28 cellular contexts compared by ENCODE assay signal in genomic region chr5:168273056-168273980, GRCh38. TPM values are rescaled to one million over a fixed set of nuclear protein-coding genes. Genes with fewer than 3 reads are reported as not detected.
DNase-seq lines count a peak whose midpoint lies in the region; ATAC-seq, FAIRE-seq and TF ChIP-seq lines count a peak whose summit lies in the region.
"Had no signal": no experiment of that assay in that cellular context is flagged by ENCODE, and none has a peak within 500 bp of the region (broad histone marks: within the 10 kb centered on the region; RNA-seq: fewer than 3 reads in every experiment).

No MANE protein-coding gene starts in this region.

- no peak overlapping the region for H3K27ac ChIP-seq in K562 (ENCODE audit: extremely low read depth, low read depth, low read length)
- H3K27ac ChIP-seq in effector memory CD4-positive, alpha-beta T cell (ENCODE audit: insufficient read depth, low read length, poor library complexity, severe bottlenecking), result no peak overlapping the region
- H3K27ac ChIP-seq: sigmoid colon, thyroid gland, vagina had no signal

- no peak for TF ChIP-seq RAD21 in K562 (CRISPR knock-in tag; conservative IDR thresholded peaks at IDR 0.05 in 1 of 2, IDR thresholded peaks at IDR 0.05 in 1 of 2)

- POLR2A ChIA-PET in activated CD4-positive, alpha-beta T cell treated with anti-CD3 and anti-CD28 coated beads for 36 hours (lab: Charles Lee), result no interaction called here
- POLR2A ChIA-PET in K562 (lab: Yijun Ruan, JAX), result no interaction called here

- 0% methylated on average over 3 of the region's 3 CpGs for WGBS in K562 (ENCODE audit: insufficient coverage, low coverage, missing lambda C conversion rate)

- no peak overlapping the region for H3K4me3 ChIP-seq in K562
- H3K4me3 ChIP-seq in effector memory CD4-positive, alpha-beta T cell (ENCODE audit: insufficient read depth, low read depth, low read length, poor library complexity, severe bottlenecking), result no peak overlapping the region
- H3K4me3 ChIP-seq: sigmoid colon, thyroid gland, vagina had no signal

- H4K20me1 ChIP-seq in K562 (replicated peaks; ENCODE audit: control insufficient read depth, insufficient read depth, low read length), result 0 out of 2 replicates have a peak, but pooled peaks cover 6% of the 10 kb centered on the region

- no peak overlapping the region for H2AFZ ChIP-seq in K562 (ENCODE audit: low read depth, low read length)

- ATAC-seq in activated CD4-positive, alpha-beta T cell treated with anti-CD3 and anti-CD28 coated beads for 36 hours, result peak; percentile 78
- ATAC-seq in K562, result no peak
- no peak for ATAC-seq in HG03097 (IDR thresholded peaks at IDR 0.05; ENCODE audit: low FRiP score, unreplicated experiment)
- ATAC-seq: PC-3 had no signal

- in situ Hi-C loops in K562 (cut with MboI), result loop anchor here (10.0 to 25.0 kb wide), 2 partner anchors 161 to 389 kb away; no protein-coding TSS in a partner anchor

- DNase-seq in DMS53 (lab: John Stamatoyannopoulos, UW) (peak; percentile 39), DMS53 treated with DMSO at 0.1 percent for 48 hours (lab: John Stamatoyannopoulos, UW; ENCODE audit: unreplicated experiment) (no peak), HTR-8/SVneo (ENCODE audit: insufficient read length, low spot score) (no peak), K562 (ENCODE audit: extremely low read depth in 1 of 4, low spot score in 3 of 4) (no peak)
- DNase-seq in activated CD4-positive, alpha-beta T cell treated with anti-CD3 and anti-CD28 coated beads for 36 hours, result peak; percentile 54
- DNase-seq in activated CD4-positive, alpha-beta T cell treated with anti-CD3 and anti-CD28 coated beads, Interleukin-2, amount 50 U/mL, for 48 hours, result no peak
- DNase-seq in effector memory CD4-positive, alpha-beta T cell, result no peak
- DNase-seq: activated CD4-positive, alpha-beta T cell treated with anti-CD3 and anti-CD28 coated beads, Interleukin-2, amount 50 U/mL, for 4 hours; activated CD8-positive, alpha-beta memory T cell treated with anti-CD3 and anti-CD28 coated beads, Interleukin-2, amount 50 U/mL, for 4 hours; activated effector memory CD4-positive, alpha-beta T cell treated with Interleukin-2 at 50 U/mL for 16 hours; AML-193; CD4-positive, alpha-beta T cell; central memory CD4-positive, alpha-beta T cell; cortex of kidney; DMS79; immature natural killer cell; MV-4-11; NCI-H187 treated with DMSO at 0.1 percent for 48 hours; PC-3; sigmoid colon; stimulated activated CD4-positive, alpha-beta T cell treated with anti-CD3 and anti-CD28 coated beads, Interleukin-12 subunit alpha, Interleukin-12 subunit beta, amount 100 ng/mL, for 4 hours; stimulated activated CD4-positive, alpha-beta T cell treated with anti-CD3 and anti-CD28 coated beads, Interleukin-2, amount 100 ng/mL, for 48 hours; thyroid gland had no signal

- intact Hi-C loops in activated CD4-positive, alpha-beta T cell treated with anti-CD3 and anti-CD28 coated beads for 36 hours (cut with DNase I, micrococcal nuclease), result loop anchor here in 1 of 2 experiments (10.0 kb wide), 1 partner anchor 141 kb away; no protein-coding TSS in a partner anchor
- intact Hi-C loops in K562 (cut with micrococcal nuclease), result no loop called here

- no peaks in the 10 kb centered on the region for H3K36me3 ChIP-seq in K562 (ENCODE audit: control insufficient read depth, insufficient read depth, low read length)
- H3K36me3 ChIP-seq in effector memory CD4-positive, alpha-beta T cell (ENCODE audit: control insufficient read depth, insufficient read depth, low read length), result no peaks in the 10 kb centered on the region
- H3K36me3 ChIP-seq: sigmoid colon, thyroid gland, vagina had no signal

- no peak overlapping the region for H3K4me3 Mint-ChIP-seq in activated CD4-positive, alpha-beta T cell treated with anti-CD3 and anti-CD28 coated beads for 36 hours
- H3K4me3 Mint-ChIP-seq: CD4-positive, alpha-beta T cell; immature natural killer cell; nephron; T-helper 1 cell treated with Interleukin-12 subunit alpha and Interleukin-12 subunit beta and Interleukin-4 antibody, amounts not matched to agents 30 μg/mL and 1 μg/mL, for 36 hours had no signal

- H3K9me1 ChIP-seq in K562 (ENCODE audit: control insufficient read depth, insufficient read depth, low read length), result no peaks in the 10 kb centered on the region

- no peak overlapping the region for H3K9ac ChIP-seq in K562 (ENCODE audit: insufficient read depth in 1 of 2, low read depth in 2 of 2, low read length in 2 of 2)

- no peaks in the 10 kb centered on the region for H3K36me3 Mint-ChIP-seq in activated CD4-positive, alpha-beta T cell treated with anti-CD3 and anti-CD28 coated beads for 36 hours (ENCODE audit: low read depth)
- H3K36me3 Mint-ChIP-seq: immature natural killer cell had no signal

- H3K9me3 ChIP-seq in K562 (replicated peaks; ENCODE audit: control insufficient read depth, insufficient read depth, low read depth, low read length), result no peaks in the 10 kb centered on the region
- H3K9me3 ChIP-seq in effector memory CD4-positive, alpha-beta T cell (ENCODE audit: control insufficient read depth, low read length), result no peaks in the 10 kb centered on the region
- H3K9me3 ChIP-seq: sigmoid colon, thyroid gland, vagina had no signal

- H3K27me3 Mint-ChIP-seq in activated CD4-positive, alpha-beta T cell treated with anti-CD3 and anti-CD28 coated beads for 36 hours, result peaks cover 16% of the 10 kb centered on the region

- H3K9me3 Mint-ChIP-seq in activated CD4-positive, alpha-beta T cell treated with anti-CD3 and anti-CD28 coated beads for 36 hours (ENCODE audit: low read depth), result no peaks in the 10 kb centered on the region
- H3K9me3 Mint-ChIP-seq: CD4-positive, alpha-beta T cell; nephron; T-helper 1 cell treated with Interleukin-12 subunit alpha and Interleukin-12 subunit beta and Interleukin-4 antibody, amounts not matched to agents 30 μg/mL and 1 μg/mL, for 36 hours had no signal

- TF ChIP-seq POLR2A in K562 (conservative IDR thresholded peaks at IDR 0.05), result no peak

- CTCF ChIA-PET in activated CD4-positive, alpha-beta T cell treated with anti-CD3 and anti-CD28 coated beads for 36 hours (lab: Charles Lee), result interaction anchor here (0.9 to 1.0 kb wide), 2 partner anchors 17 to 136 kb away, joined by 3 read pairs; no protein-coding TSS in a partner anchor
- CTCF ChIA-PET in K562 (lab: Yijun Ruan, JAX; ENCODE audit: low intra/inter-chr PET ratio), result no interaction called here

- FAIRE-seq in HTR-8/SVneo (lab: Jason Lieb, UNC) (peak; percentile 20), K562 (lab: Jason Lieb, UNC) (no peak)
- FAIRE-seq: G401.6 had no signal

- H3K27ac Mint-ChIP-seq in activated CD4-positive, alpha-beta T cell treated with anti-CD3 and anti-CD28 coated beads for 36 hours, result no peak overlapping the region
- H3K27ac Mint-ChIP-seq: CD4-positive, alpha-beta T cell; immature natural killer cell; nephron; T-helper 1 cell treated with Interleukin-12 subunit alpha and Interleukin-12 subunit beta and Interleukin-4 antibody, amounts not matched to agents 30 μg/mL and 1 μg/mL, for 36 hours had no signal

- no peak overlapping the region for H3K4me2 ChIP-seq in K562 (ENCODE audit: insufficient read depth, low read length)

- H3K4me1 ChIP-seq in K562 (replicated peaks in 1 of 2; ENCODE audit: control insufficient read depth in 2 of 2, insufficient read depth in 2 of 2, low read length in 2 of 2), result peaks cover 0 to 5% of the 10 kb centered on the region in 2 experiments; a peak in 2 of 5 replicates
- H3K4me1 ChIP-seq in effector memory CD4-positive, alpha-beta T cell (ENCODE audit: control insufficient read depth, insufficient read depth, low read length, poor library complexity, severe bottlenecking), result no peaks in the 10 kb centered on the region

- TF ChIP-seq EP300 in K562 (IDR thresholded peaks at IDR 0.05; ENCODE audit: low read length), result no peak

- no TSS peak for BruUV-seq in K562 (replicated peaks; lab: Mats Ljungman, UMichigan)

- H3K79me2 ChIP-seq in K562 (ENCODE audit: control insufficient read depth, insufficient read depth, low read length), result no peaks in the 10 kb centered on the region

- H3K27me3 ChIP-seq in K562 (ENCODE audit: control insufficient read depth in 2 of 2, insufficient read depth in 2 of 2, low read length in 2 of 2), result peaks cover 2 to 16% of the 10 kb centered on the region in 2 experiments; a peak in 3 of 5 replicates
- H3K27me3 ChIP-seq in effector memory CD4-positive, alpha-beta T cell (replicated peaks; ENCODE audit: control insufficient read depth, insufficient read depth, low read length, poor library complexity, severe bottlenecking), result no peaks in the 10 kb centered on the region
- H3K27me3 ChIP-seq: sigmoid colon, thyroid gland, vagina had no signal

- peaks cover 17% of the 10 kb centered on the region for H3K4me1 Mint-ChIP-seq in activated CD4-positive, alpha-beta T cell treated with anti-CD3 and anti-CD28 coated beads for 36 hours

- no peak for TF ChIP-seq CTCF in K562 (IDR thresholded peaks at IDR 0.05 in 2 of 3, conservative IDR thresholded peaks at IDR 0.05 in 1 of 3; ENCODE audit: insufficient read depth in 2 of 3, low read depth in 1 of 3, low read length in 3 of 3)

TF ChIP-seq in K562, 482 proteins besides CTCF, POLR2A, EP300 and RAD21 (continues in another document):
- 0 out of 2 replicates have a peak, but pooled peaks have one; percentile 27 for TF ChIP-seq NFIC (IDR thresholded peaks at IDR 0.05)

RNA-seq across cellular contexts. Expression of gene WWC1, which starts 18.1 kb away (rescaled TPM):
- 1 to 10 TPM; 2.1 to 2.2 TPM for total RNA-seq in activated CD4-positive, alpha-beta T cell treated with anti-CD3 and anti-CD28 coated beads for 36 hours
- total RNA-seq in K562 (2011; cell fraction: chromatin; rRNA removed; ENCODE audit: low replicate concordance), result 0.53 TPM in 1 of 2 replicates, not detected in the other
- 0.13 and 1.0 TPM in 2 replicates for total RNA-seq in K562 (2011; cell fraction: nucleolus; rRNA removed)
- 0.22 TPM in 1 of 2 replicates, not detected in the other for total RNA-seq in K562 (2011; cell fraction: nucleoplasm; rRNA removed)
- total RNA-seq in K562 (2014; rRNA removed), result under 0.01 TPM in 1 of 2 replicates, not detected in the other
- not detected in 2 replicates for total RNA-seq in K562 (2014; rRNA removed; fragmentation: Illumina TruSeq; extraction: Trizol)
- total RNA-seq in K562 (2015; rRNA removed; fragmentation: Illumina TruSeq; extraction: Trizol), result not detected in 2 replicates
- total RNA-seq in K562 (2021), result 0.42 and 0.60 TPM in 2 replicates
- polyA plus RNA-seq in K562 (2011; rRNA removed), result 0.09 and 0.54 TPM in 2 replicates
- polyA plus RNA-seq in K562 (2011; cell fraction: cytosol; rRNA removed), result 0.01 TPM in 1 of 2 replicates, not detected in the other
- polyA plus RNA-seq in K562 (2011; cell fraction: nucleus; rRNA removed), result 0.20 TPM in 1 of 2 replicates, not detected in the other
- polyA plus RNA-seq in K562 (2012), result not detected in 2 replicates
- polyA plus RNA-seq in K562 (2014; fragmentation: Illumina TruSeq; extraction: Trizol), result not detected in 2 replicates
- not detected for polyA plus RNA-seq in K562 (2014; fragmentation: Nextera tagmentation; extraction: Ambion mirVana)
- polyA plus RNA-seq in K562 (2014; rRNA removed), result not detected in 2 replicates
- polyA minus RNA-seq in K562 (2011; rRNA and poly(A)+ RNA removed), result 0.35 TPM in 1 of 2 replicates, not detected in the other
- 0.36 TPM in 1 of 2 replicates, not detected in the other for polyA minus RNA-seq in K562 (2011; cell fraction: cytosol; rRNA and poly(A)+ RNA removed)
- under 0.01 and 0.13 TPM in 2 replicates for polyA minus RNA-seq in K562 (2011; cell fraction: nucleus; rRNA and poly(A)+ RNA removed)

Comparison
In these comparisons a context has a peak if more than half of its experiments do, and no peak if none do; other contexts are left out.
1. DNase-seq: peak in DMS53 (single experiment) and activated CD4-positive, alpha-beta T cell treated with anti-CD3 and anti-CD28 coated beads for 36 hours (single experiment); none in DMS53 treated with DMSO at 0.1 percent for 48 hours (single experiment), activated CD4-positive, alpha-beta T cell treated with anti-CD3 and anti-CD28 coated beads, Interleukin-2, amount 50 U/mL, for 48 hours (0 of 2), HTR-8/SVneo (single experiment), K562 (0 of 4) and effector memory CD4-positive, alpha-beta T cell (0 of 3).